9 cellular contexts compared by ENCODE assay signal in the genomic region with DNA sequence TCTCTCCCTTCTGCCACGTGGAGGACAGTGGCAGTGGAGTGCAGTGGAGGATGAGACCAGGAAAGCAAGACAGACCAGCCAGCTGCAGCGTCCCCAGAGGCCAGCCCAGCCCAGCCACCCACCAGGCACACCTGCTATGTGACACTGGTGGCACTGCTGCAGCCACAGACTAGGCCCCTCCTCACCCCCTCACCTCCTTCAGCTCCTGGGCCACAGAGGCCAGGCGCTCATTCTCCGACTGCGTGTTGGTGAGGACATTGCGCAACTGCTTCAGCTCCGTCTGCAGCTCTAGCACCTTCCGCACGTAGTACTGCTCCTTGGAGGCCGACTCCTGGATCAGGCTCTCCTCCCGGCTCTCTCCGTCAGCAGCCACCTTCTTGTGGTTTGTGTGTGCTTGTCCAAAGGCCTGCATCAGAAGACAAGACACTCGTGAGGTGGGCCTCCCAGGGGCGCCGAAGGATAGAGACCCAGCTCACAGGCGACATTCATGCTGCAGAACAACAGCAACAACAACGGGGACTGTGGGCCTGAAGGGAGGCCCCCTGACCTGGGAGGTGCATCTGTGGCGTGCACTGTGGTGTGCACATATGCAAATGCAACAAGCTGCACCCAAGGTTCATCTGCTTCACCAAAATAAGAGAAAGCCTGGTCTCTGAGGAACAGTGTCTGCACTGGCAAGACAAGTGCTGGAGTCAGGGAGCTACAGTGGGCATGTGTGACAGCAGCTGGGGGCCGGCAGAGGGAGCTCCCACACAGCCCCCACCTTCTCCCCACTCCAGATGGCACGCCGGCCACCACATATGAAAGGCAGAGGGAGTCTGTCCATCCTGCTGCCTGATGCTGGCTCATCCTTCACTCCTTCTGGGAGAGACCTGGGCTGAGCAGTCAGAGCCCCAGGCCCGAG. TPM values are rescaled to one million over a fixed set of nuclear protein-coding genes. Genes with fewer than 3 reads are reported as not detected.
A peak's percentile ranks its signal among the peaks of the same experiment; 100 is the strongest.
DNase-seq lines count a peak whose midpoint lies in the region; ATAC-seq, FAIRE-seq and TF ChIP-seq lines count a peak whose summit lies in the region.
"Had no signal": no experiment of that assay in that cellular context is flagged by ENCODE, and none has a peak within 500 bp of the region (broad histone marks: within the 10 kb centered on the region; RNA-seq: fewer than 3 reads in every experiment).

No MANE protein-coding gene starts in this region.

- no peak for FAIRE-seq in RCC 7860 (lab: Jason Lieb, UNC)
- FAIRE-seq: colon had no signal

- peaks cover 0 to 33% of the 10 kb centered on the region in 2 donors for H3K36me3 Mint-ChIP-seq in CD4-positive, alpha-beta memory T cell

- H3K4me1 Mint-ChIP-seq in CD4-positive, alpha-beta memory T cell = peaks cover 11 to 20% (median 15%) of the 10 kb centered on the region in 4 donors

- H3K36me3 ChIP-seq in CD4-positive, alpha-beta memory T cell (ENCODE audit: insufficient read depth, low read length) = peaks cover 15% of the 10 kb centered on the region

- intact Hi-C loops in left colon (cut with DNase I, micrococcal nuclease) = no loop called here
- intact Hi-C loops in CD4-positive, alpha-beta memory T cell (cut with micrococcal nuclease) = no loop called here

- CTCF ChIA-PET in CD4-positive, alpha-beta memory T cell (lab: Charles Lee; ENCODE audit: partially characterized antibody) = interaction anchor here (0.7 kb wide), 1 partner anchor 13 kb away, joined by 3 read pairs; no protein-coding TSS in a partner anchor

- DNase-seq in D341Med (ENCODE audit: low spot score) (peak; percentile 86), left colon (peak in 1 of 2 donors; percentile 27), omental fat pad (ENCODE audit: low spot score) (no peak), RCC 7860 (ENCODE audit: low spot score) (no peak)
- DNase-seq in CD4-positive, alpha-beta memory T cell = no peak

- H3K9me3 Mint-ChIP-seq in CD4-positive, alpha-beta memory T cell = peaks cover 0 to 1% (median 0%) of the 10 kb centered on the region in 8 donors

- no peaks in the 10 kb centered on the region for H3K27me3 Mint-ChIP-seq in CD4-positive, alpha-beta memory T cell

- H3K27ac ChIP-seq in CD4-positive, alpha-beta memory T cell (ENCODE audit: low read depth, low read length) = no peak overlapping the region

- TF ChIP-seq CTCF in WI38 (IDR thresholded peaks at IDR 0.05; ENCODE audit: low read depth, low read length) (peak; percentile 46), omental fat pad (IDR thresholded peaks at IDR 0.05) (no peak)

- H3K9me3 ChIP-seq in CD4-positive, alpha-beta memory T cell (ENCODE audit: control insufficient read depth in 1 of 2, low read length in 2 of 2) = no peaks in the 10 kb centered on the region

- H3K27ac Mint-ChIP-seq in CD4-positive, alpha-beta memory T cell = peak overlapping the region in 2 of 7 donors; percentile 64 to 73

- H3K4me3 Mint-ChIP-seq in CD4-positive, alpha-beta memory T cell = no peak overlapping the region

- peak; percentile 92 for ATAC-seq in GM19351 (IDR thresholded peaks at IDR 0.05; ENCODE audit: unreplicated experiment)
- peak; percentile 85 for ATAC-seq in HG03342 (IDR thresholded peaks at IDR 0.05; ENCODE audit: unreplicated experiment)
- ATAC-seq in left colon = peak; percentile 23
- ATAC-seq in omental fat pad (ENCODE audit: low FRiP score) = no peak

- H3K4me3 ChIP-seq in WI38 (ENCODE audit: low read depth, low read length) = no peak overlapping the region
- H3K4me3 ChIP-seq in CD4-positive, alpha-beta memory T cell (ENCODE audit: low read length in 2 of 2) = no peak overlapping the region

- H3K27me3 ChIP-seq in CD4-positive, alpha-beta memory T cell (ENCODE audit: insufficient read depth, low read length) = no peaks in the 10 kb centered on the region

- POLR2A ChIA-PET in CD4-positive, alpha-beta memory T cell (lab: Charles Lee; ENCODE audit: partially characterized antibody) = no interaction called here

- no peaks in the 10 kb centered on the region for H3K4me1 ChIP-seq in CD4-positive, alpha-beta memory T cell (ENCODE audit: insufficient read depth, low read length)

RNA-seq across cellular contexts. Expression of a gene that starts 35.5 kb away (rescaled TPM):
- total RNA-seq in left colon = 10 to 100 TPM in 1 of 2 donors, 1 to 10 TPM in 1; 6.2 to 12.9 TPM
- total RNA-seq in omental fat pad = 10 to 100 TPM; 28.3 to 54.0 (median 44.2) TPM
- 10 to 100 TPM; 33.4 to 34.2 TPM for total RNA-seq in CD4-positive, alpha-beta memory T cell
- 10 to 100 TPM in 1 of 2 donors, 1 to 10 TPM in 1; 3.8 to 20.1 TPM for polyA plus RNA-seq in CD4-positive, alpha-beta memory T cell

RNA-seq across cellular contexts. Expression of a gene that starts 59.2 kb away (rescaled TPM):
- total RNA-seq in left colon (1 to 10 TPM; 7.1 to 9.5 TPM), omental fat pad (10 to 100 TPM in 3 of 4 donors, 1 to 10 TPM in 1; 10.0 to 26.2 (median 12.5) TPM)
- 1 to 10 TPM; 7.2 to 7.9 TPM for total RNA-seq in CD4-positive, alpha-beta memory T cell
- polyA plus RNA-seq in CD4-positive, alpha-beta memory T cell = 1 to 10 TPM; 6.3 to 7.5 TPM
